8 cellular contexts compared by ENCODE assay signal in genomic region chr2:65436825-65437221, GRCh38. TPM values are rescaled to one million over a fixed set of nuclear protein-coding genes. Genes with fewer than 3 reads are reported as not detected.
DNase-seq lines count a peak whose midpoint lies in the region; ATAC-seq and TF ChIP-seq lines count a peak whose summit lies in the region.

No MANE protein-coding gene starts in this region.

- peaks cover 15% of the 10 kb centered on the region for H3K4me1 ChIP-seq in ACC112 (ENCODE audit: control insufficient read depth, insufficient read depth, low read length, unreplicated experiment)
- H3K4me1 ChIP-seq in SJSA1 (replicated peaks) = peaks cover 10% of the 10 kb centered on the region

- ATAC-seq in GM18858 (IDR thresholded peaks at IDR 0.05; ENCODE audit: unreplicated experiment) (peak; percentile 80), HG03025 (IDR thresholded peaks at IDR 0.05; ENCODE audit: low FRiP score, unreplicated experiment) (peak; percentile 67)
- ATAC-seq in natural killer cell treated with Interleukin-12 subunit alpha and Interleukin-12 subunit beta and Interleukin-15 and Interleukin-18, amount 100 ng/mL, for 72 hours = peak; percentile 80 to 82

- H3K79me2 ChIP-seq in ACC112 (ENCODE audit: control insufficient read depth, insufficient read depth, low read length, unreplicated experiment) = peaks cover 13% of the 10 kb centered on the region

- H3K27me3 Mint-ChIP-seq in natural killer cell treated with Interleukin-12 subunit alpha and Interleukin-12 subunit beta and Interleukin-15 and Interleukin-18, amount 100 ng/mL, for 72 hours = peaks cover 4 to 12% of the 10 kb centered on the region in 2 donors

- H3K36me3 ChIP-seq in ACC112 (ENCODE audit: insufficient read depth, low read length) (no peaks in the 10 kb centered on the region), SJSA1 (peaks cover under 1% of the 10 kb centered on the region; the same call in 1 of the 2 replicates)

- no peaks in the 10 kb centered on the region for H3K36me3 Mint-ChIP-seq in natural killer cell treated with Interleukin-12 subunit alpha and Interleukin-12 subunit beta and Interleukin-15 and Interleukin-18, amount 100 ng/mL, for 72 hours

- intact Hi-C loops in dorsolateral prefrontal cortex (cut with DNase I) = loop anchor here (5.0 to 10.0 kb wide), 5 partner anchors 65 to 998 kb away; partner anchors contain the start of gene MEIS1 (in 1 of the 2)

- H3K27ac Mint-ChIP-seq in natural killer cell treated with Interleukin-12 subunit alpha and Interleukin-12 subunit beta and Interleukin-15 and Interleukin-18, amount 100 ng/mL, for 72 hours = peak overlapping the region; percentile 88 to 98

- DNase-seq in SJSA1 (ENCODE audit: low read depth in 1 of 2, low spot score in 2 of 2) (no peak), dorsolateral prefrontal cortex (no peak), NCI-H1694 (lab: John Stamatoyannopoulos, UW) (no peak), DMS153 (lab: John Stamatoyannopoulos, UW) (no peak)
- DNase-seq in natural killer cell treated with Interleukin-12 subunit alpha and Interleukin-12 subunit beta and Interleukin-15 and Interleukin-18, amount 100 ng/mL, for 72 hours (ENCODE audit: low spot score) = peak; percentile 86

- H3K9me3 Mint-ChIP-seq in natural killer cell treated with Interleukin-12 subunit alpha and Interleukin-12 subunit beta and Interleukin-15 and Interleukin-18, amount 100 ng/mL, for 72 hours = no peaks in the 10 kb centered on the region

- peak overlapping the region; percentile 77 for H2AFZ ChIP-seq in ACC112 (ENCODE audit: low read length, unreplicated experiment)

- no peaks in the 10 kb centered on the region for H3K9me3 ChIP-seq in SJSA1 (replicated peaks)

- H3K27me3 ChIP-seq in ACC112 (ENCODE audit: insufficient read depth, low read length) = no peaks in the 10 kb centered on the region
- no peaks in the 10 kb centered on the region for H3K27me3 ChIP-seq in SJSA1 (replicated peaks)
- H3K27me3 ChIP-seq in dorsolateral prefrontal cortex = no peaks in the 10 kb centered on the region

- H3K4me3 Mint-ChIP-seq in natural killer cell treated with Interleukin-12 subunit alpha and Interleukin-12 subunit beta and Interleukin-15 and Interleukin-18, amount 100 ng/mL, for 72 hours = peak overlapping the region; percentile 93

- no peak for TF ChIP-seq CTCF in dorsolateral prefrontal cortex (IDR thresholded peaks at IDR 0.05 in 54 of 56, conservative IDR thresholded peaks at IDR 0.05 in 2 of 56; ENCODE audit: low read depth in 1 of 56, partially characterized antibody in 56 of 56)

- H3K4me3 ChIP-seq in ACC112 (ENCODE audit: low read depth, low read length) (peak overlapping the region; percentile 83), SJSA1 (peak overlapping the region; percentile 62), dorsolateral prefrontal cortex (peak overlapping the region; percentile 56 to 93 (median 80))

- H3K27ac ChIP-seq in ACC112 (ENCODE audit: low read depth, low read length) = peak overlapping the region; percentile 97
- peak overlapping the region; percentile 93 for H3K27ac ChIP-seq in SJSA1
- peak overlapping the region in 58 of 59 donors; percentile 17 to 98 (median 91) for H3K27ac ChIP-seq in dorsolateral prefrontal cortex

- H3K4me1 Mint-ChIP-seq in natural killer cell treated with Interleukin-12 subunit alpha and Interleukin-12 subunit beta and Interleukin-15 and Interleukin-18, amount 100 ng/mL, for 72 hours (ENCODE audit: low read depth in 2 of 2) = peaks cover 26 to 31% of the 10 kb centered on the region in 2 donors

RNA-seq across cellular contexts. Expression of gene SPRED2, which starts 4.4 kb away (rescaled TPM):
- 4.9 and 6.1 TPM in 2 replicates for total RNA-seq in SJSA1 (2014; rRNA removed; shearing (Covaris generic))
- 10 to 100 TPM; 28.2 to 82.4 (median 50.7) TPM for total RNA-seq in dorsolateral prefrontal cortex
- 10 to 100 TPM in 1 of 2 donors, 1 to 10 TPM in 1; 9.8 to 26.0 TPM for total RNA-seq in natural killer cell treated with Interleukin-12 subunit alpha and Interleukin-12 subunit beta and Interleukin-15 and Interleukin-18, amount 100 ng/mL, for 72 hours
